ENCODE assay signal across 8 cellular contexts in the genomic region with DNA sequence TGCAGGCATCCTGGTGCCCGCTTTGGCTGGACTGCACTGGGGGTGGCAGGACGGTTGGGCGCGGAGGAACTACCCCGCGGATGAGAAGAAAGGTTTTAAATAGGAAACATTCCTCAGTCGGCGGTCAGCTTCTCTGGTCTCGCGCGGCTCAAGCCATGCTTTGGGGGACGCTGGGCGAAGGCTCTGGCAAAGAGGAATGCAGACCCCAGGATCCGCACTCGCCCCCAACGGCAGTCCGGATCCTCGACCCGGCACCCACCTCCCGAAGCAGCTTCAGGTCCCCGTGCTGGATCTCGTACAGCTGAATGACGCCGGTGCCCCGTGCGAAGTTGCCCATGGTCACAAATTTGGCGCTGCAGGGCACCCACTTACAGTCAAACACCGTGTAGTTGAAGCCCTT. TPM values are rescaled to one million over a fixed set of nuclear protein-coding genes. Genes with fewer than 3 reads are reported as not detected.
DNase-seq lines count a peak whose midpoint lies in the region; ATAC-seq and TF ChIP-seq lines count a peak whose summit lies in the region.

No MANE protein-coding gene starts in this region.

- H3K79me2 ChIP-seq in smooth muscle cell (ENCODE audit: low read depth), result peaks cover 51% of the 10 kb centered on the region

- H3K36me3 ChIP-seq in CD4-positive, alpha-beta memory T cell (ENCODE audit: insufficient read depth, low read length), result peaks cover 11% of the 10 kb centered on the region
- peaks cover 4% of the 10 kb centered on the region; the same call in 1 of the 2 replicates for H3K36me3 ChIP-seq in iPS DF 6.9 (ENCODE audit: control insufficient read depth, insufficient read depth, low read length)
- H3K36me3 ChIP-seq in smooth muscle cell (ENCODE audit: low read depth), result peaks cover 14% of the 10 kb centered on the region

- TF ChIP-seq CTCF in smooth muscle cell (IDR thresholded peaks at IDR 0.05; ENCODE audit: borderline replicate concordance, insufficient read depth, poor library complexity, severe bottlenecking), result no peak

- H3K9me3 ChIP-seq in CD4-positive, alpha-beta memory T cell (ENCODE audit: control insufficient read depth in 1 of 2, low read length in 2 of 2), result no peaks in the 10 kb centered on the region
- H3K9me3 ChIP-seq in iPS DF 6.9 (ENCODE audit: control insufficient read depth, insufficient read depth, low read length) (no peaks in the 10 kb centered on the region), smooth muscle cell (replicated peaks; ENCODE audit: low read depth) (no peaks in the 10 kb centered on the region)

- peaks cover 15 to 38% of the 10 kb centered on the region in 2 donors for H3K36me3 Mint-ChIP-seq in CD4-positive, alpha-beta memory T cell
- H3K36me3 Mint-ChIP-seq in activated naive CD8-positive, alpha-beta T cell treated with anti-CD3 and anti-CD28 coated beads for 36 hours, result peaks cover 28% of the 10 kb centered on the region

- intact Hi-C loops in CD4-positive, alpha-beta memory T cell (cut with micrococcal nuclease), result loop anchor here (1.0 to 10.0 kb wide), 6 partner anchors 94 to 1668 kb away; a partner anchor contains a TSS

- H3K4me3 Mint-ChIP-seq in CD4-positive, alpha-beta memory T cell, result peak overlapping the region; percentile 95 to 99 (median 98)
- H3K4me3 Mint-ChIP-seq in activated naive CD8-positive, alpha-beta T cell treated with anti-CD3 and anti-CD28 coated beads for 36 hours, result peak overlapping the region; percentile 96

- ATAC-seq in GM19328 (IDR thresholded peaks at IDR 0.05; ENCODE audit: unreplicated experiment), result peak; percentile 24
- ATAC-seq in HG03342 (IDR thresholded peaks at IDR 0.05; ENCODE audit: unreplicated experiment), result peak; percentile 9

- no peaks in the 10 kb centered on the region for H3K27me3 ChIP-seq in CD4-positive, alpha-beta memory T cell (ENCODE audit: insufficient read depth, low read length)
- H3K27me3 ChIP-seq in iPS DF 6.9 (ENCODE audit: control insufficient read depth, insufficient read depth, low read length), result no peaks in the 10 kb centered on the region
- no peaks in the 10 kb centered on the region for H3K27me3 ChIP-seq in smooth muscle cell (ENCODE audit: low read depth)

- peak overlapping the region; percentile 97 for H3K27ac ChIP-seq in CD4-positive, alpha-beta memory T cell (ENCODE audit: low read depth, low read length)
- H3K27ac ChIP-seq in iPS DF 6.9 (ENCODE audit: low read length) (no peak overlapping the region), smooth muscle cell (ENCODE audit: low read depth) (peak overlapping the region; percentile 96)

- H2AFZ ChIP-seq in smooth muscle cell (ENCODE audit: low read depth), result peak overlapping the region; percentile 94

- POLR2A ChIA-PET in CD4-positive, alpha-beta memory T cell (lab: Charles Lee; ENCODE audit: partially characterized antibody), result interaction anchor here (1.0 to 3.5 kb wide), 11 partner anchors 12 to 759 kb away, joined by 3 to 49 read pairs (median 5); a partner anchor contains a TSS

- H3K27ac Mint-ChIP-seq in CD4-positive, alpha-beta memory T cell, result peak overlapping the region; percentile 99 to 100 (median 100)
- H3K27ac Mint-ChIP-seq in activated naive CD8-positive, alpha-beta T cell treated with anti-CD3 and anti-CD28 coated beads for 36 hours, result peak overlapping the region; percentile 100

- CTCF ChIA-PET in CD4-positive, alpha-beta memory T cell (lab: Charles Lee; ENCODE audit: partially characterized antibody), result interaction anchor here (1.0 to 2.7 kb wide), 9 partner anchors 12 to 126 kb away, joined by 3 to 20 read pairs (median 4); a partner anchor contains a TSS

- H3K9ac ChIP-seq in smooth muscle cell (ENCODE audit: low read depth), result peak overlapping the region; percentile 97

- H3K27me3 Mint-ChIP-seq in CD4-positive, alpha-beta memory T cell, result peaks cover 0 to 2% of the 10 kb centered on the region in 2 donors
- H3K27me3 Mint-ChIP-seq in activated naive CD8-positive, alpha-beta T cell treated with anti-CD3 and anti-CD28 coated beads for 36 hours, result no peaks in the 10 kb centered on the region

- no peaks in the 10 kb centered on the region for H3F3A ChIP-seq in smooth muscle cell (ENCODE audit: low read depth)

- H3K4me3 ChIP-seq in CD4-positive, alpha-beta memory T cell (ENCODE audit: low read length in 2 of 2), result peak overlapping the region; percentile 82 to 96
- H3K4me3 ChIP-seq in iPS DF 6.9 (ENCODE audit: low read length) (peak overlapping the region; percentile 69), smooth muscle cell (peak overlapping the region; percentile 79)

- no peak for DNase-seq in CD4-positive, alpha-beta memory T cell
- DNase-seq in activated naive CD8-positive, alpha-beta T cell treated with anti-CD3 and anti-CD28 coated beads for 36 hours, result no peak
- DNase-seq in iPS DF 6.9 (ENCODE audit: low read depth, low spot score) (no peak), smooth muscle cell (lab: John Stamatoyannopoulos, UW; ENCODE audit: unreplicated experiment) (no peak), SHP77 treated with DMSO at 0.1 percent for 48 hours (lab: John Stamatoyannopoulos, UW) (no peak), HT-29 (ENCODE audit: low spot score) (no peak)

- H4K20me1 ChIP-seq in smooth muscle cell (ENCODE audit: low read depth), result no peaks in the 10 kb centered on the region

- peaks cover 0 to 2% (median 0%) of the 10 kb centered on the region in 8 donors for H3K9me3 Mint-ChIP-seq in CD4-positive, alpha-beta memory T cell
- no peaks in the 10 kb centered on the region for H3K9me3 Mint-ChIP-seq in activated naive CD8-positive, alpha-beta T cell treated with anti-CD3 and anti-CD28 coated beads for 36 hours

- peak overlapping the region; percentile 96 for H3K4me2 ChIP-seq in smooth muscle cell

- peaks cover 45% of the 10 kb centered on the region for H3K4me1 ChIP-seq in CD4-positive, alpha-beta memory T cell (ENCODE audit: insufficient read depth, low read length)
- H3K4me1 ChIP-seq in iPS DF 6.9 (ENCODE audit: control insufficient read depth, insufficient read depth, low read length) (no peaks in the 10 kb centered on the region), smooth muscle cell (ENCODE audit: low read depth) (peaks cover 14% of the 10 kb centered on the region)

- H3K4me1 Mint-ChIP-seq in CD4-positive, alpha-beta memory T cell, result peaks cover 29 to 70% (median 46%) of the 10 kb centered on the region in 4 donors
- peaks cover 45% of the 10 kb centered on the region for H3K4me1 Mint-ChIP-seq in activated naive CD8-positive, alpha-beta T cell treated with anti-CD3 and anti-CD28 coated beads for 36 hours

- no CpG with 5 or more reads among the region's 28 CpGs for WGBS in iPS DF 6.9 (ENCODE audit: insufficient coverage, insufficient read length)
- under 1% methylated on average over 28 of the region's 28 CpGs for WGBS in smooth muscle cell (ENCODE audit: low lambda C conversion rate)

RNA-seq across cellular contexts. Expression of a gene that starts 0.7 kb away (rescaled TPM):
- 10 to 100 TPM in 1 of 2 experiments, 1 to 10 TPM in 1; 8.7 to 11.3 TPM for total RNA-seq in CD4-positive, alpha-beta memory T cell
- polyA plus RNA-seq in CD4-positive, alpha-beta memory T cell, result 10 to 100 TPM; 18.9 to 26.1 TPM
- 10 to 100 TPM; 37.8 to 42.4 TPM for total RNA-seq in activated naive CD8-positive, alpha-beta T cell treated with anti-CD3 and anti-CD28 coated beads for 36 hours
- 10.9 and 12.9 TPM in 2 replicates for total RNA-seq in smooth muscle cell
- 19.2 and 22.7 TPM in 2 replicates for polyA plus RNA-seq in smooth muscle cell
- 19.1 and 24.6 TPM in 2 replicates for total RNA-seq in HT-29 (2014; rRNA removed; shearing (Covaris generic))
